Comparison of ENCODE assay signal across 8 cellular contexts in genomic region chr11:110463153-110463552, GRCh38. TPM values are rescaled to one million over a fixed set of nuclear protein-coding genes. Genes with fewer than 3 reads are reported as not detected.
DNase-seq lines count a peak whose midpoint lies in the region; ATAC-seq and TF ChIP-seq lines count a peak whose summit lies in the region.

No MANE protein-coding gene starts in this region.

- H2BK15ac ChIP-seq in mesendoderm (replicated peaks; ENCODE audit: low read depth), result no peak overlapping the region

- H3K79me2 ChIP-seq in mesendoderm (ENCODE audit: control insufficient read depth, insufficient read depth, low read length), result no peaks in the 10 kb centered on the region

- no peak overlapping the region for H2BK5ac ChIP-seq in mesendoderm (ENCODE audit: low read length)

- no CpG with 5 or more reads among the region's 6 CpGs for WGBS in mesendoderm (ENCODE audit: extremely low coverage, insufficient coverage, low lambda C conversion rate)
- 38 to 46% methylated on average over 6 of the region's 6 CpGs for WGBS in aorta, 2 donors

- no peak overlapping the region for H3K9ac ChIP-seq in mesendoderm (ENCODE audit: low read length)

- H3K9me3 ChIP-seq in HEK293 (ENCODE audit: control insufficient read depth, insufficient read depth, low read depth, low read length) (no peaks in the 10 kb centered on the region), aorta (ENCODE audit: control insufficient read depth, low read length) (no peaks in the 10 kb centered on the region)

- no peak overlapping the region for H3K18ac ChIP-seq in mesendoderm (ENCODE audit: low read length)

- POLR2A ChIA-PET in HEK293 (lab: Yijun Ruan, JAX), result no interaction called here

- H3K56ac ChIP-seq in mesendoderm (ENCODE audit: low read length), result no peak overlapping the region

- no peaks in the 10 kb centered on the region for H3K79me1 ChIP-seq in mesendoderm (ENCODE audit: low read length)

- H3K4ac ChIP-seq in mesendoderm (ENCODE audit: low read depth, low read length), result no peak overlapping the region

- H3K23ac ChIP-seq in mesendoderm (ENCODE audit: low read length), result no peak overlapping the region

- intact Hi-C loops in aorta (cut with DNase I), result loop anchor here in 1 of 2 donors (10.0 kb wide), 1 partner anchor 772 kb away; no protein-coding TSS in a partner anchor

- CTCF ChIA-PET in HEK293 (lab: Yijun Ruan, JAX), result interaction anchor here (0.6 to 2.6 kb wide), 12 partner anchors 8 to 983 kb away, joined by 3 to 6 read pairs (median 3); partner anchors contain the start of gene FDX1

- ATAC-seq in aorta (ENCODE audit: low FRiP score) (peak; percentile 69), GM21528 (IDR thresholded peaks at IDR 0.05; ENCODE audit: low FRiP score, unreplicated experiment) (no peak), HG03571 (IDR thresholded peaks at IDR 0.05; ENCODE audit: unreplicated experiment) (no peak)

- no peak overlapping the region for H4K5ac ChIP-seq in mesendoderm (ENCODE audit: low read length)

- H3K4me2 ChIP-seq in mesendoderm (ENCODE audit: low read length), result no peak overlapping the region

- H3K27ac ChIP-seq in HEK293 (ENCODE audit: extremely low read depth, low read depth, low read length) (no peak overlapping the region), mesendoderm (ENCODE audit: low read depth, low read length) (no peak overlapping the region), aorta (ENCODE audit: low read depth in 1 of 2, low read length in 2 of 2) (no peak overlapping the region)

- no peak overlapping the region for H2BK120ac ChIP-seq in mesendoderm (ENCODE audit: low read depth, low read length)

- H2AK5ac ChIP-seq in mesendoderm (ENCODE audit: low read length), result no peak overlapping the region

- peak; percentile 38 for DNase-seq in DMS153 (lab: John Stamatoyannopoulos, UW)
- DNase-seq in NOMO-1 treated with DMSO at 0.1 percent for 48 hours (lab: John Stamatoyannopoulos, UW; ENCODE audit: unreplicated experiment), result peak; percentile 40
- peak; percentile 1 to 43 for DNase-seq in dermis microvascular lymphatic vessel endothelial cell (ENCODE audit: low read depth in 2 of 2)
- peak; percentile 64 for DNase-seq in mesendoderm
- peak; percentile 63 to 80 for DNase-seq in aorta

- peaks cover 0 to 55% of the 10 kb centered on the region in 2 experiments; a peak in 1 of 3 replicates for H3K36me3 ChIP-seq in HEK293 (ENCODE audit: control insufficient read depth in 2 of 2, insufficient read depth in 1 of 2, low read length in 2 of 2)
- H3K36me3 ChIP-seq in mesendoderm (ENCODE audit: control insufficient read depth, insufficient read depth, low read length), result no peaks in the 10 kb centered on the region
- H3K36me3 ChIP-seq in aorta (ENCODE audit: control insufficient read depth in 1 of 2, insufficient read depth in 2 of 2, low read length in 1 of 2), result peaks cover 0 to 5% of the 10 kb centered on the region in 2 donors

- H3K4me1 ChIP-seq in HEK293 (ENCODE audit: control insufficient read depth, insufficient read depth, low read length) (no peaks in the 10 kb centered on the region), mesendoderm (ENCODE audit: control insufficient read depth, low read depth, low read length) (no peaks in the 10 kb centered on the region), aorta (ENCODE audit: control insufficient read depth in 1 of 2, insufficient read depth in 2 of 2, low read length in 2 of 2) (no peaks in the 10 kb centered on the region)

- H4K8ac ChIP-seq in mesendoderm (ENCODE audit: low read depth, low read length), result no peak overlapping the region

- H3K27me3 ChIP-seq in mesendoderm (ENCODE audit: insufficient read depth, low read length, poor library complexity) (no peaks in the 10 kb centered on the region), aorta (ENCODE audit: control insufficient read depth in 1 of 2, insufficient read depth in 2 of 2, low read length in 1 of 2) (no peaks in the 10 kb centered on the region)

- TF ChIP-seq CTCF in HEK293 (tag by site-specific recombination; IDR thresholded peaks at IDR 0.05), result peak; percentile 34; the same call in 1 of the 2 replicates

- no peak overlapping the region for H3K4me3 ChIP-seq in HEK293 (ENCODE audit: low read depth, low read length)
- no peak overlapping the region for H3K4me3 ChIP-seq in mesendoderm (ENCODE audit: low read length)
- no peak overlapping the region for H3K4me3 ChIP-seq in aorta (ENCODE audit: low read length in 2 of 2)

TF ChIP-seq in HEK293, 187 proteins besides CTCF, POLR2A, EP300 and RAD21:
- TF ChIP-seq ZNF658 (tag by site-specific recombination; IDR thresholded peaks at IDR 0.05) (no peak), ZNF23 (tag by site-specific recombination; IDR thresholded peaks at IDR 0.05; ENCODE audit: borderline replicate concordance) (no peak), ZNF114 (tag by site-specific recombination; IDR thresholded peaks at IDR 0.05) (no peak), ZNF362 (tag by site-specific recombination; IDR thresholded peaks at IDR 0.05) (no peak), ZNF624 (tag by site-specific recombination; IDR thresholded peaks at IDR 0.05) (no peak), ZNF654 (tag by site-specific recombination; IDR thresholded peaks at IDR 0.05; ENCODE audit: low read depth) (peak; percentile 31), EGR2 (tag by site-specific recombination; IDR thresholded peaks at IDR 0.05; ENCODE audit: low read depth) (no peak), ZFHX2 (tag by site-specific recombination; conservative IDR thresholded peaks at IDR 0.05) (peak; percentile 28; the same call in 1 of the 2 replicates), ZNF426 (tag by site-specific recombination; IDR thresholded peaks at IDR 0.05) (no peak), SCRT2 (tag by site-specific recombination; IDR thresholded peaks at IDR 0.05) (no peak), ZNF175 (tag by site-specific recombination; IDR thresholded peaks at IDR 0.05) (no peak), ZNF610 (tag by site-specific recombination; IDR thresholded peaks at IDR 0.05; ENCODE audit: borderline replicate concordance) (no peak), ZNF19 (tag by site-specific recombination; IDR thresholded peaks at IDR 0.05; ENCODE audit: low read depth) (no peak), HOXC10 (CRISPR knock-in tag; IDR thresholded peaks at IDR 0.05) (no peak)

RNA-seq across cellular contexts. Expression of gene FDX1, which starts 33.4 kb away (rescaled TPM):
- total RNA-seq in dermis microvascular lymphatic vessel endothelial cell (5.9 and 8.1 TPM in 2 replicates), aorta (1 to 10 TPM; 8.0 to 8.9 TPM)
- polyA plus RNA-seq in mesendoderm (2013, experiment 1 of 2), result 11.1 TPM
- 11.4 TPM for polyA plus RNA-seq in mesendoderm (2013, experiment 2 of 2)
- polyA plus RNA-seq in aorta, result 10 to 100 TPM in 1 of 2 donors, 1 to 10 TPM in 1; 6.4 to 15.5 TPM
